In genomic region chrX:150543230-150544155, GRCh38 we compare ENCODE assay signal across 11 cellular contexts. TPM values are rescaled to one million over a fixed set of nuclear protein-coding genes. Genes with fewer than 3 reads are reported as not detected.
DNase-seq lines count a peak whose midpoint lies in the region; ATAC-seq, FAIRE-seq and TF ChIP-seq lines count a peak whose summit lies in the region.
"Had no signal": no experiment of that assay in that cellular context is flagged by ENCODE, and none has a peak within 500 bp of the region (broad histone marks: within the 10 kb centered on the region; RNA-seq: fewer than 3 reads in every experiment).

No MANE protein-coding gene starts in this region.

- H3K36me3 ChIP-seq in right lobe of liver: no peaks in the 10 kb centered on the region
- no peaks in the 10 kb centered on the region for H3K36me3 ChIP-seq in kidney (ENCODE audit: control insufficient read depth in 1 of 2, insufficient read depth in 2 of 2, low read length in 2 of 2)

- H3K9ac ChIP-seq in kidney (ENCODE audit: low read length in 2 of 2): no peak overlapping the region

- H3K9me3 ChIP-seq in right lobe of liver: no peaks in the 10 kb centered on the region
- no peaks in the 10 kb centered on the region for H3K9me3 ChIP-seq in kidney (ENCODE audit: control insufficient read depth in 1 of 2, low read length in 2 of 2)

- no peak for TF ChIP-seq CTCF in GM10248 (IDR thresholded peaks at IDR 0.05; ENCODE audit: control extremely low read depth, extremely low read depth, low read depth, missing control alignments)
- TF ChIP-seq CTCF in right lobe of liver (IDR thresholded peaks at IDR 0.05): no peak
- TF ChIP-seq CTCF in kidney (IDR thresholded peaks at IDR 0.05; ENCODE audit: borderline replicate concordance, extremely low read depth, insufficient read depth): no peak

- CTCF ChIA-PET in GM10248 (lab: Yijun Ruan, JAX): interaction anchor here (1.4 to 2.0 kb wide), 3 partner anchors 11 to 44 kb away, joined by 3 to 10 read pairs (median 6); no protein-coding TSS in a partner anchor

- intact Hi-C loops in right lobe of liver (cut with DNase I) (no loop called here), kidney (cut with DNase I) (no loop called here)

- 85% methylated on average over 9 of the region's 13 CpGs for WGBS in right lobe of liver (ENCODE audit: insufficient coverage, low coverage, low lambda C conversion rate, missing lambda C conversion rate)

- TF ChIP-seq POLR2A in right lobe of liver (IDR thresholded peaks at IDR 0.05): no peak

- POLR2A ChIA-PET in GM10248 (lab: Yijun Ruan, JAX): interaction anchor here (0.5 kb wide), 1 partner anchor 208 kb away, joined by 10 read pairs; no protein-coding TSS in a partner anchor

- peaks cover 0 to 11% (median 0%) of the 10 kb centered on the region in 4 donors for H3K4me1 ChIP-seq in right lobe of liver
- H3K4me1 ChIP-seq in kidney (ENCODE audit: control insufficient read depth in 1 of 2, insufficient read depth in 1 of 2, low read depth in 1 of 2, low read length in 2 of 2): peaks cover 0 to 17% of the 10 kb centered on the region in 2 donors

- no peak for FAIRE-seq in kidney (lab: Jason Lieb, UNC)

- ATAC-seq in GM19438 (IDR thresholded peaks at IDR 0.05; ENCODE audit: low read depth, unreplicated experiment) (peak; percentile 51), HG02973 (IDR thresholded peaks at IDR 0.05; ENCODE audit: unreplicated experiment) (peak; percentile 46), right lobe of liver (no peak)

- DNase-seq in GM10248 (ENCODE audit: extremely low spot score): peak; percentile 48
- DNase-seq in RPMI7951 (ENCODE audit: low read depth): peak; percentile 62
- no peak for DNase-seq in right lobe of liver
- DNase-seq in NCI-H2227 (lab: John Stamatoyannopoulos, UW; ENCODE audit: unreplicated experiment): no peak
- no peak for DNase-seq in activated gamma-delta T cell (lab: John Stamatoyannopoulos, UW)
- DNase-seq in kidney: no peak
- DNase-seq: AML-193; effector CD4-positive, alpha-beta T cell; hippocampal formation had no signal

- H3K27ac ChIP-seq in right lobe of liver (no peak overlapping the region), kidney (ENCODE audit: low read depth in 2 of 2, low read length in 2 of 2) (no peak overlapping the region)

- H3K4me3 ChIP-seq in right lobe of liver (no peak overlapping the region), kidney (ENCODE audit: low read length in 2 of 2) (no peak overlapping the region)

- H3K27me3 ChIP-seq in right lobe of liver: no peaks in the 10 kb centered on the region

RNA-seq across cellular contexts. Expression of gene MTM1, which starts 24.9 kb away (rescaled TPM):
- total RNA-seq in RPMI7951 (2014; rRNA removed; shearing (Covaris generic)): 7.5 and 10.1 TPM in 2 replicates
- total RNA-seq in right lobe of liver: 10 to 100 TPM in 5 of 6 experiments, 1 to 10 TPM in 1; 9.8 to 18.0 (median 13.5) TPM
- total RNA-seq in kidney: 20.5 TPM
- polyA plus RNA-seq in kidney (ENCODE audit: insufficient read depth, low read depth, low replicate concordance): 6.6 TPM

Comparison
In these comparisons a context has a peak if more than half of its experiments do, and no peak if none do; other contexts are left out.
1. DNase-seq: peak in GM10248 (single experiment) and RPMI7951 (single experiment); none in right lobe of liver (0 of 3), NCI-H2227 (single experiment), activated gamma-delta T cell (single experiment) and kidney (single experiment).
2. ATAC-seq: peak in GM19438 (single experiment) and HG02973 (single experiment); none in right lobe of liver (0 of 4).